In genomic region chr12:132518354-132518992, GRCh38 we compare ENCODE assay signal across 2 cellular contexts.
TF ChIP-seq lines count a peak whose summit lies in the region.

No MANE protein-coding gene starts in this region.

TF ChIP-seq in IMR-90, 13 proteins besides CTCF, POLR2A, EP300 and RAD21:
- TF ChIP-seq RCOR1 (IDR thresholded peaks at IDR 0.05; ENCODE audit: insufficient replicate concordance, low read length) (no peak), NFE2L2 (IDR thresholded peaks at IDR 0.05; ENCODE audit: low read depth, low read length) (no peak), MAFK (IDR thresholded peaks at IDR 0.05; ENCODE audit: low read depth, low read length) (no peak), CEBPB (IDR thresholded peaks at IDR 0.05; ENCODE audit: low read depth, low read length) (no peak)

TF ChIP-seq in H1, 55 proteins besides CTCF, POLR2A, EP300 and RAD21:
- TF ChIP-seq GTF2F1 (IDR thresholded peaks at IDR 0.05; ENCODE audit: borderline replicate concordance, low read depth, low read length) = no peak
- no peak for TF ChIP-seq RBBP5 (IDR thresholded peaks at IDR 0.05; ENCODE audit: borderline replicate concordance, low read depth, low read length)
- no peak for TF ChIP-seq GABPA (IDR thresholded peaks at IDR 0.05; ENCODE audit: borderline replicate concordance, insufficient read depth, low read length)
- TF ChIP-seq BACH1 (IDR thresholded peaks at IDR 0.05; ENCODE audit: low read length) = no peak
- no peak for TF ChIP-seq SP2 (IDR thresholded peaks at IDR 0.05; ENCODE audit: low read length)
- no peak for TF ChIP-seq SRF (IDR thresholded peaks at IDR 0.05; ENCODE audit: low read depth, low read length)
- TF ChIP-seq POU5F1 (IDR thresholded peaks at IDR 0.05; ENCODE audit: low read depth, low read length) = no peak
- no peak for TF ChIP-seq RNF2 (IDR thresholded peaks at IDR 0.05; ENCODE audit: borderline replicate concordance, low read depth, low read length, missing control alignments, poor library complexity, severe bottlenecking)
